ENCODE assay signal across 21 cellular contexts in genomic region chr5:61575581-61575980, GRCh38.
A peak's percentile ranks its signal among the peaks of the same experiment; 100 is the strongest.
DNase-seq lines count a peak whose midpoint lies in the region; ATAC-seq and TF ChIP-seq lines count a peak whose summit lies in the region.
"Had no signal": no experiment of that assay in that cellular context is flagged by ENCODE, and none has a peak within 500 bp of the region (broad histone marks: within the 10 kb centered on the region; RNA-seq: fewer than 3 reads in every experiment).

No MANE protein-coding gene starts in this region.

- H3K27me3 ChIP-seq in SK-N-SH (ENCODE audit: insufficient read depth): no peaks in the 10 kb centered on the region
- H3K27me3 ChIP-seq in neuronal stem cell (ENCODE audit: control insufficient read depth in 3 of 3, insufficient read depth in 3 of 3, low read depth in 1 of 3, low read length in 3 of 3): no peaks in the 10 kb centered on the region
- H3K27me3 ChIP-seq in MG63: no peaks in the 10 kb centered on the region
- H3K27me3 ChIP-seq: BE2C had no signal

- no peak overlapping the region for H3K18ac ChIP-seq in neuronal stem cell (ENCODE audit: low read length)

- no TSS peak for BruUV-seq in Calu3 (replicated peaks; lab: Mats Ljungman, UMichigan)

- H4K8ac ChIP-seq in neuronal stem cell (ENCODE audit: low read depth, low read length): no peak overlapping the region

- no peak overlapping the region for H3K9ac ChIP-seq in SK-N-SH
- no peak overlapping the region for H3K9ac ChIP-seq in neuronal stem cell (ENCODE audit: low read depth, low read length, poor library complexity)

- peaks cover 7 to 14% of the 10 kb centered on the region in 2 experiments; a peak in 2 of 4 replicates for H3K4me1 ChIP-seq in SK-N-SH (ENCODE audit: control insufficient read depth in 1 of 2, insufficient read depth in 2 of 2, low read depth in 1 of 2, low read length in 1 of 2)
- H3K4me1 ChIP-seq in neuronal stem cell (ENCODE audit: control insufficient read depth in 2 of 2, insufficient read depth in 1 of 2, low read depth in 1 of 2, low read length in 2 of 2): peaks cover 5 to 11% of the 10 kb centered on the region in 2 donors
- H3K4me1 ChIP-seq: Caco-2, HAP-1 had no signal

- H2BK120ac ChIP-seq in neuronal stem cell (ENCODE audit: low read depth, low read length): no peak overlapping the region

- H2BK12ac ChIP-seq in neuronal stem cell (ENCODE audit: low read length): no peak overlapping the region

- no peaks in the 10 kb centered on the region for H3K79me1 ChIP-seq in neuronal stem cell (ENCODE audit: low read depth, low read length)

- H3K4me3 ChIP-seq in SK-N-SH (ENCODE audit: low read depth in 2 of 2, low read length in 1 of 2): no peak overlapping the region
- H3K4me3 ChIP-seq in neuronal stem cell (ENCODE audit: low read length in 2 of 2): no peak overlapping the region
- H3K4me3 ChIP-seq in MG63: no peak overlapping the region
- H3K4me3 ChIP-seq: HAP-1 had no signal

- intact Hi-C loops in Calu3 (cut with micrococcal nuclease; ENCODE audit: unreplicated experiment) (no loop called here), CD14-positive monocyte (cut with micrococcal nuclease) (no loop called here)
- intact Hi-C loops in activated T-helper 1 cell treated with anti-CD3 and anti-CD28 coated beads, Interleukin-12 subunit alpha, Interleukin-12 subunit beta, Interleukin-2, Interleukin-4 antibody, amounts not matched to agents 30 ng/mL and 10 ng/mL and 1 ng/mL, durations not matched to agents 14 hours and 24 hours and 36 hours (cut with micrococcal nuclease): no loop called here

- POLR2A ChIA-PET in SK-N-SH (lab: Yijun Ruan, JAX): no interaction called here

- H3K79me2 ChIP-seq in SK-N-SH (ENCODE audit: insufficient read depth): no peaks in the 10 kb centered on the region

- H3K9me3 ChIP-seq in SK-N-SH (no peaks in the 10 kb centered on the region), neuronal stem cell (replicated peaks in 1 of 2; ENCODE audit: control insufficient read depth in 2 of 2, insufficient read depth in 1 of 2, low read depth in 1 of 2, low read length in 2 of 2) (peaks cover 0 to 7% of the 10 kb centered on the region in 2 donors), MG63 (no peaks in the 10 kb centered on the region)
- H3K9me3 ChIP-seq: BE2C, Caco-2, HAP-1 had no signal

- no peak for DNase-seq in SK-N-SH
- no peak for DNase-seq in endothelial cell (ENCODE audit: low spot score)
- DNase-seq in neuronal stem cell (ENCODE audit: low spot score): no peak
- DNase-seq in Calu3: no peak
- DNase-seq in MG63: no peak
- no peak for DNase-seq in CD14-positive monocyte (ENCODE audit: low spot score)
- no peak for DNase-seq in activated T-helper 1 cell treated with anti-CD3 and anti-CD28 coated beads, Interleukin-12 subunit alpha, Interleukin-12 subunit beta, Interleukin-2, Interleukin-4 antibody, amounts not matched to agents 30 ng/mL and 10 ng/mL and 1 ng/mL, durations not matched to agents 14 hours and 24 hours and 36 hours (ENCODE audit: low spot score)
- DNase-seq: 8988T; Caco-2; CD4-positive, alpha-beta T cell; DMS153; GDM1; MM.1S; NCI-H1105; NCI-H2081 treated with DMSO at 0.1 percent for 48 hours; NCI-H446 treated with DMSO at 0.1 percent for 48 hours; Right ventricle myocardium superior had no signal

- H3K4ac ChIP-seq in neuronal stem cell (ENCODE audit: low read length): no peak overlapping the region

- CTCF ChIA-PET in SK-N-SH (lab: Yijun Ruan, JAX) (no interaction called here), Calu3 (lab: Charles Lee) (no interaction called here)

- H2BK15ac ChIP-seq in neuronal stem cell (ENCODE audit: low read length): no peak overlapping the region

- H3K27me3 Mint-ChIP-seq in endothelial cell (ENCODE audit: unreplicated experiment): no peaks in the 10 kb centered on the region
- peaks cover 12% of the 10 kb centered on the region for H3K27me3 Mint-ChIP-seq in Calu3 (ENCODE audit: unreplicated experiment)
- no peaks in the 10 kb centered on the region for H3K27me3 Mint-ChIP-seq in CD14-positive monocyte (ENCODE audit: low read depth in 3 of 3)
- no peaks in the 10 kb centered on the region for H3K27me3 Mint-ChIP-seq in activated T-helper 1 cell treated with anti-CD3 and anti-CD28 coated beads, Interleukin-12 subunit alpha, Interleukin-12 subunit beta, Interleukin-2, Interleukin-4 antibody, amounts not matched to agents 30 ng/mL and 10 ng/mL and 1 ng/mL, durations not matched to agents 14 hours and 24 hours and 36 hours (ENCODE audit: insufficient read depth)
- H3K27me3 Mint-ChIP-seq: CD4-positive, alpha-beta T cell had no signal

- TF ChIP-seq EP300 in SK-N-SH (IDR thresholded peaks at IDR 0.05; ENCODE audit: borderline replicate concordance in 1 of 2, low read depth in 1 of 2, low read length in 1 of 2): no peak

- no peak overlapping the region for H4K91ac ChIP-seq in neuronal stem cell (ENCODE audit: low read depth, low read length, poor library complexity)

- H3K4me1 Mint-ChIP-seq in endothelial cell (ENCODE audit: unreplicated experiment) (peaks cover 17% of the 10 kb centered on the region), Calu3 (ENCODE audit: low read depth, unreplicated experiment) (no peaks in the 10 kb centered on the region), CD14-positive monocyte (no peaks in the 10 kb centered on the region)
- no peaks in the 10 kb centered on the region for H3K4me1 Mint-ChIP-seq in activated T-helper 1 cell treated with anti-CD3 and anti-CD28 coated beads, Interleukin-12 subunit alpha, Interleukin-12 subunit beta, Interleukin-2, Interleukin-4 antibody, amounts not matched to agents 30 ng/mL and 10 ng/mL and 1 ng/mL, durations not matched to agents 14 hours and 24 hours and 36 hours (ENCODE audit: low read depth)
- H3K4me1 Mint-ChIP-seq: IgD-negative memory B cell had no signal

- no peaks in the 10 kb centered on the region for H4K20me1 ChIP-seq in SK-N-SH (ENCODE audit: insufficient read depth)

- H3F3A ChIP-seq in SK-N-SH (replicated peaks; ENCODE audit: insufficient read depth): no peaks in the 10 kb centered on the region

- TF ChIP-seq CTCF in SK-N-SH (IDR thresholded peaks at IDR 0.05) (no peak), endothelial cell (IDR thresholded peaks at IDR 0.05; ENCODE audit: unreplicated experiment) (no peak), Calu3 (IDR thresholded peaks at IDR 0.05; ENCODE audit: unreplicated experiment) (no peak), CD14-positive monocyte (IDR thresholded peaks at IDR 0.05) (no peak)

- H3K27ac ChIP-seq in SK-N-SH (ENCODE audit: low read depth in 2 of 2, low read length in 1 of 2) (peak overlapping the region in 1 of 2 experiments; percentile 83; a peak in 2 of 4 replicates), neuronal stem cell (replicated peaks; ENCODE audit: low read length) (no peak overlapping the region)

- no peak overlapping the region for H2BK5ac ChIP-seq in neuronal stem cell (ENCODE audit: low read length)

- H3K9me3 Mint-ChIP-seq in endothelial cell (ENCODE audit: unreplicated experiment) (no peaks in the 10 kb centered on the region), Calu3 (ENCODE audit: low read depth, unreplicated experiment) (no peaks in the 10 kb centered on the region), CD14-positive monocyte (no peaks in the 10 kb centered on the region)
- no peaks in the 10 kb centered on the region for H3K9me3 Mint-ChIP-seq in activated T-helper 1 cell treated with anti-CD3 and anti-CD28 coated beads, Interleukin-12 subunit alpha, Interleukin-12 subunit beta, Interleukin-2, Interleukin-4 antibody, amounts not matched to agents 30 ng/mL and 10 ng/mL and 1 ng/mL, durations not matched to agents 14 hours and 24 hours and 36 hours
- H3K9me3 Mint-ChIP-seq: CD4-positive, alpha-beta T cell; IgD-negative memory B cell had no signal

- H3K27ac Mint-ChIP-seq in endothelial cell (ENCODE audit: unreplicated experiment): peak overlapping the region; percentile 28
- H3K27ac Mint-ChIP-seq in Calu3 (ENCODE audit: unreplicated experiment): no peak overlapping the region
- H3K27ac Mint-ChIP-seq in CD14-positive monocyte: peak overlapping the region in 1 of 7 donors; percentile 11
- H3K27ac Mint-ChIP-seq in activated T-helper 1 cell treated with anti-CD3 and anti-CD28 coated beads, Interleukin-12 subunit alpha, Interleukin-12 subunit beta, Interleukin-2, Interleukin-4 antibody, amounts not matched to agents 30 ng/mL and 10 ng/mL and 1 ng/mL, durations not matched to agents 14 hours and 24 hours and 36 hours: no peak overlapping the region
- H3K27ac Mint-ChIP-seq: CD4-positive, alpha-beta T cell; IgD-negative memory B cell had no signal

- peaks cover 3% of the 10 kb centered on the region for H3K36me3 Mint-ChIP-seq in endothelial cell (ENCODE audit: low read depth, unreplicated experiment)
- H3K36me3 Mint-ChIP-seq in Calu3 (ENCODE audit: insufficient read depth, unreplicated experiment): no peaks in the 10 kb centered on the region
- no peaks in the 10 kb centered on the region for H3K36me3 Mint-ChIP-seq in CD14-positive monocyte
- no peaks in the 10 kb centered on the region for H3K36me3 Mint-ChIP-seq in activated T-helper 1 cell treated with anti-CD3 and anti-CD28 coated beads, Interleukin-12 subunit alpha, Interleukin-12 subunit beta, Interleukin-2, Interleukin-4 antibody, amounts not matched to agents 30 ng/mL and 10 ng/mL and 1 ng/mL, durations not matched to agents 14 hours and 24 hours and 36 hours (ENCODE audit: low read depth)
- H3K36me3 Mint-ChIP-seq: IgD-negative memory B cell had no signal

- H3K36me3 ChIP-seq in SK-N-SH (replicated peaks in 1 of 2; ENCODE audit: control insufficient read depth in 1 of 2, insufficient read depth in 2 of 2, low read length in 1 of 2) (no peaks in the 10 kb centered on the region), neuronal stem cell (replicated peaks in 1 of 2; ENCODE audit: control insufficient read depth in 2 of 2, insufficient read depth in 2 of 2, low read length in 2 of 2) (no peaks in the 10 kb centered on the region), MG63 (no peaks in the 10 kb centered on the region)
- H3K36me3 ChIP-seq: BE2C, HAP-1 had no signal

- no peak overlapping the region for H2AK5ac ChIP-seq in neuronal stem cell (ENCODE audit: low read depth, low read length)

- H2AFZ ChIP-seq in SK-N-SH (ENCODE audit: low read depth) (peak overlapping the region; percentile 74; the same call in 1 of the 2 replicates), neuronal stem cell (ENCODE audit: low read length) (peak overlapping the region; percentile 52)

- H3K23ac ChIP-seq in neuronal stem cell (ENCODE audit: low read depth, low read length, poor library complexity): no peak overlapping the region

- H3K9me2 ChIP-seq in SK-N-SH: no peaks in the 10 kb centered on the region

- 94% methylated on average over 6 of the region's 6 CpGs for WGBS in SK-N-SH (ENCODE audit: low lambda C conversion rate)
- WGBS in neuronal stem cell (ENCODE audit: extremely low coverage in 2 of 2, insufficient read length in 2 of 2, insufficient replicate concordance in 1 of 2), 2 donors: no CpG with 5 or more reads among the region's 6 CpGs

- no peak overlapping the region for H3K14ac ChIP-seq in neuronal stem cell (ENCODE audit: low read length)

- no peak for TF ChIP-seq RAD21 in SK-N-SH (IDR thresholded peaks at IDR 0.05; ENCODE audit: low read length)

- ATAC-seq in SK-N-SH treated with all-trans-retinoic acid at 6 μM for 48 hours: no peak

- H3K4me2 ChIP-seq in SK-N-SH (no peak overlapping the region), neuronal stem cell (ENCODE audit: insufficient read depth, low read length, poor library complexity, severe bottlenecking) (no peak overlapping the region)

- no peak overlapping the region for H3K4me3 Mint-ChIP-seq in endothelial cell (ENCODE audit: unreplicated experiment)
- H3K4me3 Mint-ChIP-seq in Calu3 (ENCODE audit: low read depth, unreplicated experiment): no peak overlapping the region
- no peak overlapping the region for H3K4me3 Mint-ChIP-seq in CD14-positive monocyte
- H3K4me3 Mint-ChIP-seq in activated T-helper 1 cell treated with anti-CD3 and anti-CD28 coated beads, Interleukin-12 subunit alpha, Interleukin-12 subunit beta, Interleukin-2, Interleukin-4 antibody, amounts not matched to agents 30 ng/mL and 10 ng/mL and 1 ng/mL, durations not matched to agents 14 hours and 24 hours and 36 hours: no peak overlapping the region
- H3K4me3 Mint-ChIP-seq: CD4-positive, alpha-beta T cell; IgD-negative memory B cell had no signal
